In genomic region chr9:137113385-137114159, GRCh38 we compare ENCODE assay signal across 9 cellular contexts. TPM values are rescaled to one million over a fixed set of nuclear protein-coding genes. Genes with fewer than 3 reads are reported as not detected.
DNase-seq lines count a peak whose midpoint lies in the region; ATAC-seq, FAIRE-seq and TF ChIP-seq lines count a peak whose summit lies in the region.
"Had no signal": no experiment of that assay in that cellular context is flagged by ENCODE, and none has a peak within 500 bp of the region (broad histone marks: within the 10 kb centered on the region; RNA-seq: fewer than 3 reads in every experiment).

No MANE protein-coding gene starts in this region.

- BruUV-seq in HepG2 (replicated peaks; lab: Mats Ljungman, UMichigan), result no TSS peak

- no peak for ATAC-seq in HepG2
- ATAC-seq in right lobe of liver, result no peak
- no peak for ATAC-seq in right cardiac atrium
- ATAC-seq in GM18505 (IDR thresholded peaks at IDR 0.05; ENCODE audit: unreplicated experiment), result no peak

- H3K27me3 Mint-ChIP-seq in activated T-cell treated with anti-CD3 and anti-CD28 coated beads, Interleukin-2, amount 50 U/mL, for 24 hours, result no peaks in the 10 kb centered on the region

- no peak for TF ChIP-seq CTCF in HepG2 (CRISPR knock-in tag; IDR thresholded peaks at IDR 0.05)
- TF ChIP-seq CTCF in right lobe of liver (IDR thresholded peaks at IDR 0.05), result no peak
- TF ChIP-seq CTCF in vagina (IDR thresholded peaks at IDR 0.05), result no peak
- TF ChIP-seq CTCF in D721Med (IDR thresholded peaks at IDR 0.05; ENCODE audit: insufficient read depth, missing control alignments), result no peak

- FAIRE-seq in HepG2 (lab: Jason Lieb, UNC), result no peak
- no peak for FAIRE-seq in D721Med (lab: Jason Lieb, UNC)

- no peak overlapping the region for H2AFZ ChIP-seq in HepG2 (ENCODE audit: low read length)

- peaks cover 64% of the 10 kb centered on the region for H3K4me1 ChIP-seq in HepG2 (ENCODE audit: insufficient read depth, low read length)
- peaks cover 0 to 4% (median 1%) of the 10 kb centered on the region in 4 donors for H3K4me1 ChIP-seq in right lobe of liver
- H3K4me1 ChIP-seq in right cardiac atrium (ENCODE audit: control insufficient read depth, insufficient read depth, low read length), result no peaks in the 10 kb centered on the region
- peaks cover 16% of the 10 kb centered on the region for H3K4me1 ChIP-seq in vagina

- TF ChIP-seq POLR2A in HepG2 (IDR thresholded peaks at IDR 0.05; ENCODE audit: insufficient read depth in 1 of 2, low read depth in 2 of 2, low read length in 2 of 2) (no peak), right lobe of liver (IDR thresholded peaks at IDR 0.05) (no peak), vagina (IDR thresholded peaks at IDR 0.05) (no peak), GM18505 (IDR thresholded peaks at IDR 0.05; ENCODE audit: borderline replicate concordance, extremely low read depth, insufficient read depth, insufficient read length) (no peak)

- POLR2A ChIA-PET in HepG2 (lab: Yijun Ruan, JAX), result no interaction called here

- no peaks in the 10 kb centered on the region for H3K79me2 ChIP-seq in HepG2 (ENCODE audit: insufficient read depth, low read length)

- CTCF ChIA-PET in HepG2 (lab: Yijun Ruan, JAX; ENCODE audit: low intra/inter-chr PET ratio, low total read pairs), result no interaction called here

- no peak for TF ChIP-seq RAD21 in HepG2 (CRISPR knock-in tag; IDR thresholded peaks at IDR 0.05)

- H3K27ac ChIP-seq in HepG2 (ENCODE audit: extremely low read length, insufficient read depth, low read length), result no peak overlapping the region
- H3K27ac ChIP-seq in right lobe of liver, result no peak overlapping the region
- H3K27ac ChIP-seq in right cardiac atrium (ENCODE audit: low read length), result no peak overlapping the region
- no peak overlapping the region for H3K27ac ChIP-seq in vagina

- H3K4me2 ChIP-seq in HepG2 (ENCODE audit: low read depth, low read length), result no peak overlapping the region

- TF ChIP-seq EP300 in HepG2 (IDR thresholded peaks at IDR 0.05; ENCODE audit: low read depth in 2 of 2, low read length in 2 of 2) (no peak), HepG2 (CRISPR knock-in tag; IDR thresholded peaks at IDR 0.05; ENCODE audit: borderline replicate concordance) (no peak)

- 0 out of 5 replicates have a peak, but pooled peaks cover 0 to 3% of the 10 kb centered on the region in 2 experiments for H3K36me3 ChIP-seq in HepG2 (replicated peaks in 1 of 2; ENCODE audit: control insufficient read depth in 1 of 2, insufficient read depth in 2 of 2, low read length in 2 of 2)
- H3K36me3 ChIP-seq in right lobe of liver, result peaks cover 0 to 3% (median 0%) of the 10 kb centered on the region in 4 donors
- H3K36me3 ChIP-seq in vagina, result peaks cover 0 to 33% of the 10 kb centered on the region in 2 donors

- peak overlapping the region; percentile 81 for H3K4me3 Mint-ChIP-seq in activated T-cell treated with anti-CD3 and anti-CD28 coated beads, Interleukin-2, amount 50 U/mL, for 24 hours

- DNase-seq in HepG2 (ENCODE audit: low spot score) (no peak), right lobe of liver (no peak), right cardiac atrium (peak in 2 of 3 donors; percentile 62 to 71), vagina (ENCODE audit: extremely low spot score in 2 of 2) (no peak), DMS153 (lab: John Stamatoyannopoulos, UW) (no peak), D721Med (ENCODE audit: insufficient read length, low spot score) (no peak)
- DNase-seq in activated T-cell treated with anti-CD3 and anti-CD28 coated beads, Interleukin-2, amount 50 U/mL, for 24 hours, result no peak
- DNase-seq: NCI-H1092 had no signal

- no peaks in the 10 kb centered on the region for H3K9me3 Mint-ChIP-seq in activated T-cell treated with anti-CD3 and anti-CD28 coated beads, Interleukin-2, amount 50 U/mL, for 24 hours

- H3K27me3 ChIP-seq in HepG2 (ENCODE audit: control insufficient read depth in 1 of 2, insufficient read depth in 2 of 2, low read length in 2 of 2) (no peaks in the 10 kb centered on the region), right lobe of liver (no peaks in the 10 kb centered on the region), right cardiac atrium (ENCODE audit: control insufficient read depth, insufficient read depth) (no peaks in the 10 kb centered on the region), vagina (no peaks in the 10 kb centered on the region)

- H3K9ac ChIP-seq in HepG2 (ENCODE audit: insufficient read depth, low read depth, low read length), result no peak overlapping the region

- H3K9me3 ChIP-seq in HepG2 (ENCODE audit: low read length), result no peaks in the 10 kb centered on the region
- no peaks in the 10 kb centered on the region for H3K9me3 ChIP-seq in right lobe of liver
- H3K9me3 ChIP-seq in right cardiac atrium (ENCODE audit: control insufficient read depth, low read length), result no peaks in the 10 kb centered on the region
- no peaks in the 10 kb centered on the region for H3K9me3 ChIP-seq in vagina

- H3K4me3 ChIP-seq in HepG2 (replicated peaks in 1 of 3; ENCODE audit: insufficient read depth in 1 of 3, low read depth in 2 of 3, low read length in 3 of 3) (no peak overlapping the region), right lobe of liver (peak overlapping the region in 1 of 3 donors; percentile 68), right cardiac atrium (ENCODE audit: low read length) (peak overlapping the region; percentile 81), vagina (peak overlapping the region; percentile 79 to 86)

- in situ Hi-C loops in HepG2 (cut with HindIII; ENCODE audit: extremely low pct_ligation_motif_present, low pct_unique_long_range_greater_than_20kb), result loop anchor here (5.0 kb wide), 1 partner anchor 114 kb away; the partner anchor contains the start of genes CYSRT1 and RNF224

- H3K36me3 Mint-ChIP-seq in activated T-cell treated with anti-CD3 and anti-CD28 coated beads, Interleukin-2, amount 50 U/mL, for 24 hours (ENCODE audit: low read depth), result peaks cover 39% of the 10 kb centered on the region

- intact Hi-C loops in HepG2 (cut with micrococcal nuclease; ENCODE audit: unreplicated experiment), result loop anchor here (10.0 kb wide), 1 partner anchor 61 kb away; the partner anchor contains the start of genes LRRC26 and TMEM210
- intact Hi-C loops in right lobe of liver (cut with DNase I), result no loop called here
- intact Hi-C loops in right cardiac atrium (cut with DNase I), result no loop called here
- intact Hi-C loops in vagina (cut with DNase I), result no loop called here

- H3K4me1 Mint-ChIP-seq in activated T-cell treated with anti-CD3 and anti-CD28 coated beads, Interleukin-2, amount 50 U/mL, for 24 hours (ENCODE audit: low read depth), result peaks cover 8% of the 10 kb centered on the region

- 96% methylated on average over 48 of the region's 66 CpGs for WGBS in HepG2 (ENCODE audit: low lambda C conversion rate)
- 20% methylated on average over 1 of the region's 66 CpGs for WGBS in right lobe of liver (ENCODE audit: insufficient coverage, low coverage, low lambda C conversion rate, missing lambda C conversion rate)
- 30% methylated on average over 61 of the region's 66 CpGs for WGBS in right cardiac atrium

- H3K27ac Mint-ChIP-seq in activated T-cell treated with anti-CD3 and anti-CD28 coated beads, Interleukin-2, amount 50 U/mL, for 24 hours, result peak overlapping the region; percentile 87

- H4K20me1 ChIP-seq in HepG2 (ENCODE audit: insufficient read depth, low read length), result no peaks in the 10 kb centered on the region

RNA-seq across cellular contexts. Expression of gene DPP7, which starts 1.0 kb away (rescaled TPM):
- total RNA-seq in HepG2 (2016; rRNA removed; fragmentation: Illumina TruSeq; extraction: Trizol) (0.66 and 1.2 TPM in 2 replicates), right lobe of liver (10 to 100 TPM; 62.2 to 86.2 (median 66.2) TPM), right cardiac atrium (100 to 1,000 TPM; 211 to 288 (median 239) TPM), vagina (152 TPM)
- total RNA-seq in HepG2 (2016; cell fraction: cytosol; rRNA removed; fragmentation: Illumina TruSeq; extraction: Trizol; ENCODE audit: low read depth), result 0.91 and 1.4 TPM in 2 replicates
- total RNA-seq in HepG2 (2016; cell fraction: insoluble cytoplasmic fraction; rRNA removed; fragmentation: Illumina TruSeq; extraction: Trizol), result 0.65 and 0.95 TPM in 2 replicates
- 0.83 TPM in 2 replicates for total RNA-seq in HepG2 (2016; cell fraction: membrane; rRNA removed; fragmentation: Illumina TruSeq; extraction: Trizol)
- total RNA-seq in HepG2 (2016; cell fraction: nucleus; rRNA removed; fragmentation: Illumina TruSeq; extraction: Trizol), result 0.97 and 1.4 TPM in 2 replicates
- polyA plus RNA-seq in HepG2 (2011; rRNA removed) (4.5 and 6.5 TPM in 2 replicates), right cardiac atrium (252 TPM)
- 1.9 and 3.2 TPM in 2 replicates for polyA plus RNA-seq in HepG2 (2011; cell fraction: cytosol; rRNA removed)
- 28.6 and 38.6 TPM in 2 replicates for polyA plus RNA-seq in HepG2 (2011; cell fraction: nucleus; rRNA removed)
- 3.1 and 4.5 TPM in 2 replicates for polyA plus RNA-seq in HepG2 (2012)
- polyA plus RNA-seq in HepG2 (2016; cell fraction: cytosol; fragmentation: Illumina TruSeq; extraction: Trizol; ENCODE audit: low read depth), result 0.95 and 1.3 TPM in 2 replicates
- 0.72 and 1.0 TPM in 2 replicates for polyA plus RNA-seq in HepG2 (2016; cell fraction: insoluble cytoplasmic fraction; fragmentation: Illumina TruSeq; extraction: Trizol; ENCODE audit: low read depth)
- polyA plus RNA-seq in HepG2 (2016; cell fraction: membrane; fragmentation: Illumina TruSeq; extraction: Trizol; ENCODE audit: low read depth), result 0.70 and 0.74 TPM in 2 replicates
- polyA plus RNA-seq in HepG2 (2016; cell fraction: nucleus; fragmentation: Illumina TruSeq; extraction: Trizol; ENCODE audit: insufficient read depth, low read depth), result 4.6 and 5.3 TPM in 2 replicates
- 3.4 and 95.8 TPM in 2 replicates for polyA minus RNA-seq in HepG2 (2011; rRNA and poly(A)+ RNA removed; ENCODE audit: low replicate concordance)
- polyA minus RNA-seq in HepG2 (2011; cell fraction: cytosol; rRNA and poly(A)+ RNA removed), result 1.5 and 1.6 TPM in 2 replicates
- 1.9 and 2.3 TPM in 2 replicates for polyA minus RNA-seq in HepG2 (2011; cell fraction: nucleus; rRNA and poly(A)+ RNA removed)

RNA-seq across cellular contexts. Expression of gene GRIN1, which starts 25.4 kb away (rescaled TPM):
- total RNA-seq in HepG2 (2016; rRNA removed; fragmentation: Illumina TruSeq; extraction: Trizol) (not detected in 2 replicates), right lobe of liver (not detected), right cardiac atrium (under 1 TPM in 1 of 4 donors, not detected in 3; 0.08 TPM), vagina (0.74 TPM)
- total RNA-seq in HepG2 (2016; cell fraction: cytosol; rRNA removed; fragmentation: Illumina TruSeq; extraction: Trizol; ENCODE audit: low read depth), result not detected in 2 replicates
- total RNA-seq in HepG2 (2016; cell fraction: insoluble cytoplasmic fraction; rRNA removed; fragmentation: Illumina TruSeq; extraction: Trizol), result not detected in 2 replicates
- not detected in 2 replicates for total RNA-seq in HepG2 (2016; cell fraction: membrane; rRNA removed; fragmentation: Illumina TruSeq; extraction: Trizol)
- 0.09 TPM in 1 of 2 replicates, not detected in the other for total RNA-seq in HepG2 (2016; cell fraction: nucleus; rRNA removed; fragmentation: Illumina TruSeq; extraction: Trizol)
- polyA plus RNA-seq in HepG2 (2011; rRNA removed) (0.05 and 0.13 TPM in 2 replicates), right cardiac atrium (0.09 TPM)
- 0.04 and 0.16 TPM in 2 replicates for polyA plus RNA-seq in HepG2 (2011; cell fraction: cytosol; rRNA removed)
- 0.64 and 1.3 TPM in 2 replicates for polyA plus RNA-seq in HepG2 (2011; cell fraction: nucleus; rRNA removed)
- polyA plus RNA-seq in HepG2 (2012), result 0.32 and 0.40 TPM in 2 replicates
- not detected in 2 replicates for polyA plus RNA-seq in HepG2 (2016; cell fraction: cytosol; fragmentation: Illumina TruSeq; extraction: Trizol; ENCODE audit: low read depth)
- polyA plus RNA-seq in HepG2 (2016; cell fraction: insoluble cytoplasmic fraction; fragmentation: Illumina TruSeq; extraction: Trizol; ENCODE audit: low read depth), result not detected in 2 replicates
- polyA plus RNA-seq in HepG2 (2016; cell fraction: membrane; fragmentation: Illumina TruSeq; extraction: Trizol; ENCODE audit: low read depth), result not detected in 2 replicates
- not detected in 2 replicates for polyA plus RNA-seq in HepG2 (2016; cell fraction: nucleus; fragmentation: Illumina TruSeq; extraction: Trizol; ENCODE audit: insufficient read depth, low read depth)
- polyA minus RNA-seq in HepG2 (2011; rRNA and poly(A)+ RNA removed; ENCODE audit: low replicate concordance), result 0.05 and 0.06 TPM in 2 replicates
- polyA minus RNA-seq in HepG2 (2011; cell fraction: cytosol; rRNA and poly(A)+ RNA removed), result not detected in 2 replicates
- polyA minus RNA-seq in HepG2 (2011; cell fraction: nucleus; rRNA and poly(A)+ RNA removed), result 0.39 TPM in 1 of 2 replicates, not detected in the other

RNA-seq across cellular contexts. Expression of gene MAN1B1, which starts 26.8 kb away (rescaled TPM):
- 19.0 and 48.9 TPM in 2 replicates for total RNA-seq in HepG2 (2016; rRNA removed; fragmentation: Illumina TruSeq; extraction: Trizol)
- 9.3 and 10.3 TPM in 2 replicates for total RNA-seq in HepG2 (2016; cell fraction: cytosol; rRNA removed; fragmentation: Illumina TruSeq; extraction: Trizol; ENCODE audit: low read depth)
- total RNA-seq in HepG2 (2016; cell fraction: insoluble cytoplasmic fraction; rRNA removed; fragmentation: Illumina TruSeq; extraction: Trizol), result 17.2 and 48.2 TPM in 2 replicates
- total RNA-seq in HepG2 (2016; cell fraction: membrane; rRNA removed; fragmentation: Illumina TruSeq; extraction: Trizol), result 17.0 and 19.9 TPM in 2 replicates
- total RNA-seq in HepG2 (2016; cell fraction: nucleus; rRNA removed; fragmentation: Illumina TruSeq; extraction: Trizol), result 44.7 and 51.0 TPM in 2 replicates
- 59.5 and 60.6 TPM in 2 replicates for polyA plus RNA-seq in HepG2 (2011; rRNA removed)
- 48.6 and 64.5 TPM in 2 replicates for polyA plus RNA-seq in HepG2 (2011; cell fraction: cytosol; rRNA removed)
- 146 and 162 TPM in 2 replicates for polyA plus RNA-seq in HepG2 (2011; cell fraction: nucleus; rRNA removed)
- 30.5 and 38.6 TPM in 2 replicates for polyA plus RNA-seq in HepG2 (2012)
- 6.7 and 6.8 TPM in 2 replicates for polyA plus RNA-seq in HepG2 (2016; cell fraction: cytosol; fragmentation: Illumina TruSeq; extraction: Trizol; ENCODE audit: low read depth)
- 16.2 and 18.3 TPM in 2 replicates for polyA plus RNA-seq in HepG2 (2016; cell fraction: insoluble cytoplasmic fraction; fragmentation: Illumina TruSeq; extraction: Trizol; ENCODE audit: low read depth)
- 11.2 and 12.8 TPM in 2 replicates for polyA plus RNA-seq in HepG2 (2016; cell fraction: membrane; fragmentation: Illumina TruSeq; extraction: Trizol; ENCODE audit: low read depth)
- polyA plus RNA-seq in HepG2 (2016; cell fraction: nucleus; fragmentation: Illumina TruSeq; extraction: Trizol; ENCODE audit: insufficient read depth, low read depth), result 78.7 and 83.1 TPM in 2 replicates
- 71.9 and 74.1 TPM in 2 replicates for polyA minus RNA-seq in HepG2 (2011; rRNA and poly(A)+ RNA removed; ENCODE audit: low replicate concordance)
- 24.7 and 26.8 TPM in 2 replicates for polyA minus RNA-seq in HepG2 (2011; cell fraction: cytosol; rRNA and poly(A)+ RNA removed)
- polyA minus RNA-seq in HepG2 (2011; cell fraction: nucleus; rRNA and poly(A)+ RNA removed), result 40.9 and 45.3 TPM in 2 replicates
- 10 to 100 TPM; 24.0 to 39.1 (median 28.8) TPM for total RNA-seq in right lobe of liver
- total RNA-seq in right cardiac atrium, result 10 to 100 TPM; 23.9 to 31.3 (median 28.1) TPM
- 24.8 TPM for polyA plus RNA-seq in right cardiac atrium
- 34.1 TPM for total RNA-seq in vagina

RNA-seq across cellular contexts. Expression of gene UAP1L1, which starts 36.3 kb away (rescaled TPM):
- 6.2 and 6.4 TPM in 2 replicates for total RNA-seq in HepG2 (2016; rRNA removed; fragmentation: Illumina TruSeq; extraction: Trizol)
- 1.7 and 1.8 TPM in 2 replicates for total RNA-seq in HepG2 (2016; cell fraction: cytosol; rRNA removed; fragmentation: Illumina TruSeq; extraction: Trizol; ENCODE audit: low read depth)
- 4.5 and 6.7 TPM in 2 replicates for total RNA-seq in HepG2 (2016; cell fraction: insoluble cytoplasmic fraction; rRNA removed; fragmentation: Illumina TruSeq; extraction: Trizol)
- 3.0 and 3.1 TPM in 2 replicates for total RNA-seq in HepG2 (2016; cell fraction: membrane; rRNA removed; fragmentation: Illumina TruSeq; extraction: Trizol)
- total RNA-seq in HepG2 (2016; cell fraction: nucleus; rRNA removed; fragmentation: Illumina TruSeq; extraction: Trizol), result 4.9 and 5.4 TPM in 2 replicates
- 5.4 and 6.0 TPM in 2 replicates for polyA plus RNA-seq in HepG2 (2011; rRNA removed)
- polyA plus RNA-seq in HepG2 (2011; cell fraction: cytosol; rRNA removed), result 3.8 and 4.1 TPM in 2 replicates
- polyA plus RNA-seq in HepG2 (2011; cell fraction: nucleus; rRNA removed), result 43.5 and 57.7 TPM in 2 replicates
- polyA plus RNA-seq in HepG2 (2012), result 4.9 and 5.0 TPM in 2 replicates
- polyA plus RNA-seq in HepG2 (2016; cell fraction: cytosol; fragmentation: Illumina TruSeq; extraction: Trizol; ENCODE audit: low read depth), result 1.1 and 1.2 TPM in 2 replicates
- 6.4 and 8.8 TPM in 2 replicates for polyA plus RNA-seq in HepG2 (2016; cell fraction: insoluble cytoplasmic fraction; fragmentation: Illumina TruSeq; extraction: Trizol; ENCODE audit: low read depth)
- 3.0 and 3.6 TPM in 2 replicates for polyA plus RNA-seq in HepG2 (2016; cell fraction: membrane; fragmentation: Illumina TruSeq; extraction: Trizol; ENCODE audit: low read depth)
- 22.7 and 23.1 TPM in 2 replicates for polyA plus RNA-seq in HepG2 (2016; cell fraction: nucleus; fragmentation: Illumina TruSeq; extraction: Trizol; ENCODE audit: insufficient read depth, low read depth)
- polyA minus RNA-seq in HepG2 (2011; rRNA and poly(A)+ RNA removed; ENCODE audit: low replicate concordance), result 2.2 and 5.1 TPM in 2 replicates
- 3.0 and 3.2 TPM in 2 replicates for polyA minus RNA-seq in HepG2 (2011; cell fraction: cytosol; rRNA and poly(A)+ RNA removed)
- polyA minus RNA-seq in HepG2 (2011; cell fraction: nucleus; rRNA and poly(A)+ RNA removed), result 5.6 and 7.1 TPM in 2 replicates
- 1 to 10 TPM; 1.3 to 4.9 (median 1.9) TPM for total RNA-seq in right lobe of liver
- total RNA-seq in right cardiac atrium, result 10 to 100 TPM in 3 of 4 donors, 1 to 10 TPM in 1; 9.8 to 14.0 (median 12.4) TPM
- polyA plus RNA-seq in right cardiac atrium, result 10.1 TPM
- total RNA-seq in vagina, result 13.3 TPM

RNA-seq across cellular contexts. Expression of gene SAPCD2, which starts 43.2 kb away (rescaled TPM):
- 35.9 and 42.8 TPM in 2 replicates for total RNA-seq in HepG2 (2016; rRNA removed; fragmentation: Illumina TruSeq; extraction: Trizol)
- 7.0 and 7.1 TPM in 2 replicates for total RNA-seq in HepG2 (2016; cell fraction: cytosol; rRNA removed; fragmentation: Illumina TruSeq; extraction: Trizol; ENCODE audit: low read depth)
- 34.9 and 42.2 TPM in 2 replicates for total RNA-seq in HepG2 (2016; cell fraction: insoluble cytoplasmic fraction; rRNA removed; fragmentation: Illumina TruSeq; extraction: Trizol)
- total RNA-seq in HepG2 (2016; cell fraction: membrane; rRNA removed; fragmentation: Illumina TruSeq; extraction: Trizol), result 29.9 and 31.6 TPM in 2 replicates
- 23.7 and 28.1 TPM in 2 replicates for total RNA-seq in HepG2 (2016; cell fraction: nucleus; rRNA removed; fragmentation: Illumina TruSeq; extraction: Trizol)
- polyA plus RNA-seq in HepG2 (2011; rRNA removed), result 18.7 and 21.9 TPM in 2 replicates
- polyA plus RNA-seq in HepG2 (2011; cell fraction: cytosol; rRNA removed), result 16.4 and 40.1 TPM in 2 replicates
- polyA plus RNA-seq in HepG2 (2011; cell fraction: nucleus; rRNA removed), result 28.3 and 52.1 TPM in 2 replicates
- 12.0 and 19.0 TPM in 2 replicates for polyA plus RNA-seq in HepG2 (2012)
- polyA plus RNA-seq in HepG2 (2016; cell fraction: cytosol; fragmentation: Illumina TruSeq; extraction: Trizol; ENCODE audit: low read depth), result 6.8 and 7.6 TPM in 2 replicates
- polyA plus RNA-seq in HepG2 (2016; cell fraction: insoluble cytoplasmic fraction; fragmentation: Illumina TruSeq; extraction: Trizol; ENCODE audit: low read depth), result 33.9 and 39.2 TPM in 2 replicates
- 23.3 and 27.0 TPM in 2 replicates for polyA plus RNA-seq in HepG2 (2016; cell fraction: membrane; fragmentation: Illumina TruSeq; extraction: Trizol; ENCODE audit: low read depth)
- 44.9 and 46.9 TPM in 2 replicates for polyA plus RNA-seq in HepG2 (2016; cell fraction: nucleus; fragmentation: Illumina TruSeq; extraction: Trizol; ENCODE audit: insufficient read depth, low read depth)
- 38.7 and 55.4 TPM in 2 replicates for polyA minus RNA-seq in HepG2 (2011; rRNA and poly(A)+ RNA removed; ENCODE audit: low replicate concordance)
- polyA minus RNA-seq in HepG2 (2011; cell fraction: cytosol; rRNA and poly(A)+ RNA removed), result 18.6 and 32.8 TPM in 2 replicates
- polyA minus RNA-seq in HepG2 (2011; cell fraction: nucleus; rRNA and poly(A)+ RNA removed), result 7.3 and 8.6 TPM in 2 replicates
- total RNA-seq in right lobe of liver, result under 1 TPM in 5 of 6 experiments, not detected in 1; 0.05 to 0.43 (median 0.22) TPM
- under 1 TPM; 0.08 to 0.63 (median 0.28) TPM for total RNA-seq in right cardiac atrium
- 0.18 TPM for polyA plus RNA-seq in right cardiac atrium
- 2.7 TPM for total RNA-seq in vagina

Comparison
In these comparisons a context has a peak if more than half of its experiments do, and no peak if none do; other contexts are left out.
1. RNA of gene DPP7, which starts 1.0 kb away (total RNA-seq): 211 to 288 TPM in right cardiac atrium, 152 TPM in vagina (single experiment) and 62.2 to 86.2 TPM in right lobe of liver; 0.65 to 1.4 TPM in HepG2; every median in the first group is over 10 times any median in the second.
2. DNase-seq: peak in right cardiac atrium (2 of 3); none in HepG2 (single experiment), right lobe of liver (0 of 3), activated T-cell treated with anti-CD3 and anti-CD28 coated beads, Interleukin-2, amount 50 U/mL, for 24 hours (single experiment), vagina (0 of 2), DMS153 (single experiment) and D721Med (single experiment).
3. H3K4me3 ChIP-seq: peak in right cardiac atrium (single experiment) and vagina (2 of 2); none in HepG2 (0 of 3).